Comparison of ENCODE assay signal across 1 cellular context in the genomic region with DNA sequence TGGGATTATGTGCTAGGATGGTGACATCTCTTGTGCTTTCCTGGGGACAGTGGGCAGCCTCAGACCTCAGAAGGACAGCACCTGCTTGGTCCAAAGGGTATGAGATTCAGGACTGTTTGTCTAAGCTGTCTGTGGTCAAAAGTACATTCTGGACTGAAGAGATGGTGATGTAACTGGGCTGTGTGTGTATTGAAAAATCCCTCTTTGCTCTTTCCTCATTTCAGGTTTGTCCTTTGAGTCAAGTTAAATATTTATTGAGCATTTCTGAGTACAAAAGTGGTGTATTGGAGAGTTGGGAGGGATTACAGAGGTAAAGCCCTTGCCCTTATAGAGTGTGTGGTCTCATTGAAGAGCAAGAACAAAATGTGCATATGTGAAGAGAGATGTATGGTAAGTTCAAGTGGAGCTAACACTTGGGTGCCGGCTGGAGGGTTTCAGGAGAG.
TF ChIP-seq lines count a peak whose summit lies in the region.

No MANE protein-coding gene starts in this region.

TF ChIP-seq in HepG2, 621 proteins besides CTCF, POLR2A, EP300 and RAD21 (continued from another document and continues in another):
- TF ChIP-seq POGK (CRISPR knock-in tag; conservative IDR thresholded peaks at IDR 0.05) (peak; percentile 91), ZBTB3 (CRISPR knock-in tag; IDR thresholded peaks at IDR 0.05; ENCODE audit: borderline replicate concordance, low read depth) (peak; percentile 81; the same call in 1 of the 2 replicates), MTF1 (CRISPR knock-in tag; IDR thresholded peaks at IDR 0.05) (no peak), ZNF850 (CRISPR knock-in tag; conservative IDR thresholded peaks at IDR 0.05) (no peak), KDM5B (CRISPR knock-in tag; IDR thresholded peaks at IDR 0.05; ENCODE audit: borderline replicate concordance) (no peak), ZNF136 (CRISPR knock-in tag; IDR thresholded peaks at IDR 0.05; ENCODE audit: low read depth) (peak; percentile 31; the same call in 1 of the 2 replicates), ZNF124 (CRISPR knock-in tag; IDR thresholded peaks at IDR 0.05) (peak; percentile 89; the same call in 1 of the 2 replicates), ZNF503 (CRISPR knock-in tag; IDR thresholded peaks at IDR 0.05) (peak; percentile 96), HOMEZ (CRISPR knock-in tag; IDR thresholded peaks at IDR 0.05; ENCODE audit: low read depth) (peak; percentile 87), YEATS2 (CRISPR knock-in tag; IDR thresholded peaks at IDR 0.05; ENCODE audit: borderline replicate concordance) (peak; percentile 66; the same call in 1 of the 2 replicates), CEBPB (IDR thresholded peaks at IDR 0.05; ENCODE audit: borderline replicate concordance, low read depth, low read length) (peak; percentile 97), SIN3A (IDR thresholded peaks at IDR 0.05; ENCODE audit: borderline replicate concordance, low read depth, low read length) (peak; percentile 75; the same call in 1 of the 2 replicates), ERF (CRISPR knock-in tag; IDR thresholded peaks at IDR 0.05) (peak; percentile 92), DMAP1 (CRISPR knock-in tag; IDR thresholded peaks at IDR 0.05) (peak; percentile 69; the same call in 1 of the 2 replicates), GATAD1 (CRISPR knock-in tag; IDR thresholded peaks at IDR 0.05) (peak; percentile 64), WIZ (CRISPR knock-in tag; IDR thresholded peaks at IDR 0.05) (no peak), ZZZ3 (CRISPR knock-in tag; IDR thresholded peaks at IDR 0.05; ENCODE audit: borderline replicate concordance) (peak; percentile 70; the same call in 1 of the 2 replicates), RXRB (CRISPR knock-in tag; IDR thresholded peaks at IDR 0.05; ENCODE audit: borderline replicate concordance) (peak; percentile 96), ATM (IDR thresholded peaks at IDR 0.05; ENCODE audit: borderline replicate concordance) (peak; percentile 54; the same call in 1 of the 2 replicates), KDM3A (CRISPR knock-in tag; IDR thresholded peaks at IDR 0.05; ENCODE audit: low read depth) (0 out of 2 replicates have a peak, but pooled peaks have one; percentile 34), ARNTL (CRISPR knock-in tag; IDR thresholded peaks at IDR 0.05) (peak; percentile 79), FOXA1 (IDR thresholded peaks at IDR 0.05) (peak; percentile 87), FOXA1 (CRISPR knock-in tag; IDR thresholded peaks at IDR 0.05) (peak; percentile 97), ZNF292 (CRISPR knock-in tag; IDR thresholded peaks at IDR 0.05; ENCODE audit: borderline replicate concordance, low read depth) (peak; percentile 91), RXRA (CRISPR knock-in tag; IDR thresholded peaks at IDR 0.05) (peak; percentile 78; the same call in 1 of the 2 replicates), ZNF574 (CRISPR knock-in tag; IDR thresholded peaks at IDR 0.05) (peak; percentile 65; the same call in 1 of the 2 replicates), ZNF543 (CRISPR knock-in tag; IDR thresholded peaks at IDR 0.05) (peak; percentile 82), TCF12 (IDR thresholded peaks at IDR 0.05) (no peak), TCF12 (CRISPR knock-in tag; IDR thresholded peaks at IDR 0.05) (no peak), JUND (CRISPR knock-in tag; IDR thresholded peaks at IDR 0.05) (peak; percentile 82; the same call in 1 of the 2 replicates), IRF2 (CRISPR knock-in tag; IDR thresholded peaks at IDR 0.05) (peak; percentile 87), RBFOX2 (IDR thresholded peaks at IDR 0.05; ENCODE audit: low read depth, low read length) (no peak)
- TF ChIP-seq, protein P1, sequence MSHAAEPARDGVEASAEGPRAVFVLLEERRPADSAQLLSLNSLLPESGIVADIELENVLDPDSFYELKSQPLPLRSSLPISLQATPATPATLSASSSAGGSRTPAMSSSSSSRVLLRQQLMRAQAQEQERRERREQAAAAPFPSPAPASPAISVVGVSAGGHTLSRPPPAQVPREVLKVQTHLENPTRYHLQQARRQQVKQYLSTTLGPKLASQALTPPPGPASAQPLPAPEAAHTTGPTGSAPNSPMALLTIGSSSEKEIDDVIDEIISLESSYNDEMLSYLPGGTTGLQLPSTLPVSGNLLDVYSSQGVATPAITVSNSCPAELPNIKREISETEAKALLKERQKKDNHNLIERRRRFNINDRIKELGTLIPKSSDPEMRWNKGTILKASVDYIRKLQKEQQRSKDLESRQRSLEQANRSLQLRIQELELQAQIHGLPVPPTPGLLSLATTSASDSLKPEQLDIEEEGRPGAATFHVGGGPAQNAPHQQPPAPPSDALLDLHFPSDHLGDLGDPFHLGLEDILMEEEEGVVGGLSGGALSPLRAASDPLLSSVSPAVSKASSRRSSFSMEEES (CRISPR knock-in tag; IDR thresholded peaks at IDR 0.05) = peak; percentile 83
- TF ChIP-seq, protein P2, sequence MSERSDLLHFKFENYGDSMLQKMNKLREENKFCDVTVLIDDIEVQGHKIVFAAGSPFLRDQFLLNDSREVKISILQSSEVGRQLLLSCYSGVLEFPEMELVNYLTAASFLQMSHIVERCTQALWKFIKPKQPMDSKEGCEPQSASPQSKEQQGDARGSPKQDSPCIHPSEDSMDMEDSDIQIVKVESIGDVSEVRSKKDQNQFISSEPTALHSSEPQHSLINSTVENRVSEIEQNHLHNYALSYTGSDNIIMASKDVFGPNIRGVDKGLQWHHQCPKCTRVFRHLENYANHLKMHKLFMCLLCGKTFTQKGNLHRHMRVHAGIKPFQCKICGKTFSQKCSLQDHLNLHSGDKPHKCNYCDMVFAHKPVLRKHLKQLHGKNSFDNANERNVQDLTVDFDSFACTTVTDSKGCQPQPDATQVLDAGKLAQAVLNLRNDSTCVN (CRISPR knock-in tag; IDR thresholded peaks at IDR 0.05; ENCODE audit: borderline replicate concordance) = peak; percentile 83
- TF ChIP-seq, protein P3, sequence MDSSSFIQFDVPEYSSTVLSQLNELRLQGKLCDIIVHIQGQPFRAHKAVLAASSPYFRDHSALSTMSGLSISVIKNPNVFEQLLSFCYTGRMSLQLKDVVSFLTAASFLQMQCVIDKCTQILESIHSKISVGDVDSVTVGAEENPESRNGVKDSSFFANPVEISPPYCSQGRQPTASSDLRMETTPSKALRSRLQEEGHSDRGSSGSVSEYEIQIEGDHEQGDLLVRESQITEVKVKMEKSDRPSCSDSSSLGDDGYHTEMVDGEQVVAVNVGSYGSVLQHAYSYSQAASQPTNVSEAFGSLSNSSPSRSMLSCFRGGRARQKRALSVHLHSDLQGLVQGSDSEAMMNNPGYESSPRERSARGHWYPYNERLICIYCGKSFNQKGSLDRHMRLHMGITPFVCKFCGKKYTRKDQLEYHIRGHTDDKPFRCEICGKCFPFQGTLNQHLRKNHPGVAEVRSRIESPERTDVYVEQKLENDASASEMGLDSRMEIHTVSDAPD (CRISPR knock-in tag; IDR thresholded peaks at IDR 0.05) = peak; percentile 36; the same call in 1 of the 2 replicates
- TF ChIP-seq, protein P4, sequence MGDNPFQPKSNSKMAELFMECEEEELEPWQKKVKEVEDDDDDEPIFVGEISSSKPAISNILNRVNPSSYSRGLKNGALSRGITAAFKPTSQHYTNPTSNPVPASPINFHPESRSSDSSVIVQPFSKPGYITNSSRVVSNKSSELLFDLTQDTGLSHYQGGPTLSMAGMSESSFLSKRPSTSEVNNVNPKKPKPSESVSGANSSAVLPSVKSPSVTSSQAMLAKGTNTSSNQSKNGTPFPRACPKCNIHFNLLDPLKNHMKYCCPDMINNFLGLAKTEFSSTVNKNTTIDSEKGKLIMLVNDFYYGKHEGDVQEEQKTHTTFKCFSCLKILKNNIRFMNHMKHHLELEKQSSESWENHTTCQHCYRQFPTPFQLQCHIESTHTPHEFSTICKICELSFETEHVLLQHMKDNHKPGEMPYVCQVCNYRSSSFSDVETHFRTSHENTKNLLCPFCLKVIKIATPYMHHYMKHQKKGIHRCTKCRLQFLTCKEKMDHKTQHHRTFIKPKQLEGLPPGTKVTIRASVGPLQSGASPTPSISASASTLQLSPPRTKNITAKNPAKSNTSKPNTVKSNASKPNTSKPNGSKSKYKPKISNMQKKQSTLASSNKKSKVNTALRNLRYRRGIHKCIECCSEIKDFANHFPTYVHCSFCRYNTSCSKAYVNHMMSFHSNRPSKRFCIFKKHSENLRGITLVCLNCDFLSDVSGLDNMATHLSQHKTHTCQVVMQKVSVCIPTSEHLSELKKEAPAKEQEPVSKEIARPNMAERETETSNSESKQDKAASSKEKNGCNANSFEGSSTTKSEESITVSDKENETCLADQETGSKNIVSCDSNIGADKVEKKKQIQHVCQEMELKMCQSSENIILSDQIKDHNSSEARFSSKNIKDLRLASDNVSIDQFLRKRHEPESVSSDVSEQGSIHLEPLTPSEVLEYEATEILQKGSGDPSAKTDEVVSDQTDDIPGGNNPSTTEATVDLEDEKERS (CRISPR knock-in tag; IDR thresholded peaks at IDR 0.05) = peak; percentile 83
- TF ChIP-seq, protein P5, sequence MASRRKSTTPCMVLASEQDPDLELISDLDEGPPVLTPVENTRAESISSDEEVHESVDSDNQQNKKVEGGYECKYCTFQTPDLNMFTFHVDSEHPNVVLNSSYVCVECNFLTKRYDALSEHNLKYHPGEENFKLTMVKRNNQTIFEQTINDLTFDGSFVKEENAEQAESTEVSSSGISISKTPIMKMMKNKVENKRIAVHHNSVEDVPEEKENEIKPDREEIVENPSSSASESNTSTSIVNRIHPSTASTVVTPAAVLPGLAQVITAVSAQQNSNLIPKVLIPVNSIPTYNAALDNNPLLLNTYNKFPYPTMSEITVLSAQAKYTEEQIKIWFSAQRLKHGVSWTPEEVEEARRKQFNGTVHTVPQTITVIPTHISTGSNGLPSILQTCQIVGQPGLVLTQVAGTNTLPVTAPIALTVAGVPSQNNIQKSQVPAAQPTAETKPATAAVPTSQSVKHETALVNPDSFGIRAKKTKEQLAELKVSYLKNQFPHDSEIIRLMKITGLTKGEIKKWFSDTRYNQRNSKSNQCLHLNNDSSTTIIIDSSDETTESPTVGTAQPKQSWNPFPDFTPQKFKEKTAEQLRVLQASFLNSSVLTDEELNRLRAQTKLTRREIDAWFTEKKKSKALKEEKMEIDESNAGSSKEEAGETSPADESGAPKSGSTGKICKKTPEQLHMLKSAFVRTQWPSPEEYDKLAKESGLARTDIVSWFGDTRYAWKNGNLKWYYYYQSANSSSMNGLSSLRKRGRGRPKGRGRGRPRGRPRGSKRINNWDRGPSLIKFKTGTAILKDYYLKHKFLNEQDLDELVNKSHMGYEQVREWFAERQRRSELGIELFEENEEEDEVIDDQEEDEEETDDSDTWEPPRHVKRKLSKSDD (CRISPR knock-in tag; IDR thresholded peaks at IDR 0.05; ENCODE audit: low read depth) = 0 out of 2 replicates have a peak, but pooled peaks have one; percentile 39
- TF ChIP-seq, protein P6, sequence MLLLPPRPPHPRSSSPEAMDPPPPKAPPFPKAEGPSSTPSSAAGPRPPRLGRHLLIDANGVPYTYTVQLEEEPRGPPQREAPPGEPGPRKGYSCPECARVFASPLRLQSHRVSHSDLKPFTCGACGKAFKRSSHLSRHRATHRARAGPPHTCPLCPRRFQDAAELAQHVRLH (CRISPR knock-in tag; IDR thresholded peaks at IDR 0.05; ENCODE audit: borderline replicate concordance, low read depth) = peak; percentile 84; the same call in 1 of the 2 replicates
